ENCODE assay signal across 10 cellular contexts in genomic region chr6:2901645-2902469, GRCh38. TPM values are rescaled to one million over a fixed set of nuclear protein-coding genes. Genes with fewer than 3 reads are reported as not detected.
DNase-seq lines count a peak whose midpoint lies in the region; ATAC-seq, FAIRE-seq and TF ChIP-seq lines count a peak whose summit lies in the region.
"Not testable (repeated sequence)": the region's sequence is repeated elsewhere in the genome, so short reads cannot be mapped to it uniquely, and the experiment has no call there.
"Had no signal": no experiment of that assay in that cellular context is flagged by ENCODE, and none has a peak within 500 bp of the region (broad histone marks: within the 10 kb centered on the region; RNA-seq: fewer than 3 reads in every experiment).

No MANE protein-coding gene starts in this region.

- H3K9me3 Mint-ChIP-seq in activated CD8-positive, alpha-beta T cell treated with anti-CD3 and anti-CD28 coated beads for 36 hours; stimulated activated naive CD8-positive, alpha-beta T cell treated with anti-CD3 and anti-CD28 coated beads, Interleukin-15, Interleukin-2, amounts not matched to agents 100 ng/mL and 50 ng/mL, for 24 hours: not testable (repeated sequence)

- H3K4me2 ChIP-seq in BLaER1, result peak overlapping the region; percentile 83; the same call in 1 of the 2 replicates
- peak overlapping the region; percentile 86 for H3K4me2 ChIP-seq in K562 (ENCODE audit: insufficient read depth, low read length)

- H3K27ac ChIP-seq in BLaER1; HUES48 (ENCODE audit: low read depth, low read length); neutrophil: not testable (repeated sequence)
- H3K27ac ChIP-seq in K562 (ENCODE audit: extremely low read depth, low read depth, low read length), result peak overlapping the region; percentile 63; the same call in 1 of the 3 replicates
- H3K27ac ChIP-seq in esophagus squamous epithelium, result peak overlapping the region; percentile 28 to 91 (median 80)
- H3K27ac ChIP-seq in left lung, result peak overlapping the region; percentile 83 to 89

- not testable (repeated sequence) for TF ChIP-seq CTCF in activated CD8-positive, alpha-beta T cell treated with anti-CD3 and anti-CD28 coated beads for 36 hours (IDR thresholded peaks at IDR 0.05); K562 (IDR thresholded peaks at IDR 0.05 in 2 of 3, conservative IDR thresholded peaks at IDR 0.05 in 1 of 3; ENCODE audit: insufficient read depth in 2 of 3, low read depth in 1 of 3, low read length in 3 of 3); esophagus squamous epithelium (IDR thresholded peaks at IDR 0.05); left lung (IDR thresholded peaks at IDR 0.05); neutrophil (IDR thresholded peaks at IDR 0.05)

- not testable (repeated sequence) for H3K9me1 ChIP-seq in K562 (ENCODE audit: control insufficient read depth, insufficient read depth, low read length)

- POLR2A ChIA-PET in activated CD8-positive, alpha-beta T cell treated with anti-CD3 and anti-CD28 coated beads for 36 hours (lab: Charles Lee), result interaction anchor here (0.9 to 5.0 kb wide), 16 partner anchors 9 to 143 kb away, joined by 3 to 42 read pairs (median 5); no protein-coding TSS in a partner anchor
- POLR2A ChIA-PET in K562 (lab: Yijun Ruan, JAX), result interaction anchor here (0.6 to 2.4 kb wide), 17 partner anchors 8 to 163 kb away, joined by 3 to 17 read pairs (median 8); no protein-coding TSS in a partner anchor

- peak; percentile 28 for DNase-seq in activated CD8-positive, alpha-beta T cell treated with anti-CD3 and anti-CD28 coated beads for 36 hours
- not testable (repeated sequence) for DNase-seq in K562 (ENCODE audit: extremely low read depth in 1 of 4, low spot score in 3 of 4); esophagus squamous epithelium (lab: John Stamatoyannopoulos, UW); left lung

- WGBS in K562 (ENCODE audit: insufficient coverage, low coverage, missing lambda C conversion rate), result 73% methylated on average over 17 of the region's 27 CpGs
- 50 to 61% methylated on average over 12 to 25 of the region's 27 CpGs for WGBS in esophagus squamous epithelium, 2 donors

- peaks cover 58% of the 10 kb centered on the region for H3K27me3 ChIP-seq in BLaER1
- H3K27me3 ChIP-seq in HUES48 (ENCODE audit: control insufficient read depth, insufficient read depth, low read length); K562 (ENCODE audit: control insufficient read depth in 2 of 2, insufficient read depth in 2 of 2, low read length in 2 of 2); esophagus squamous epithelium; left lung: not testable (repeated sequence)
- peaks cover 58% of the 10 kb centered on the region for H3K27me3 ChIP-seq in neutrophil

- in situ Hi-C loops in K562 (cut with MboI), result not testable (repeated sequence)

- not testable (repeated sequence) for TF ChIP-seq POLR2A in K562 (conservative IDR thresholded peaks at IDR 0.05); esophagus squamous epithelium (IDR thresholded peaks at IDR 0.05)

- BruUV-seq in K562 (replicated peaks; lab: Mats Ljungman, UMichigan), result not testable (repeated sequence)

- H3K4me3 Mint-ChIP-seq in activated CD8-positive, alpha-beta T cell treated with anti-CD3 and anti-CD28 coated beads for 36 hours, result peak overlapping the region; percentile 98
- peak overlapping the region; percentile 96 for H3K4me3 Mint-ChIP-seq in stimulated activated naive CD8-positive, alpha-beta T cell treated with anti-CD3 and anti-CD28 coated beads, Interleukin-15, Interleukin-2, amounts not matched to agents 100 ng/mL and 50 ng/mL, for 24 hours

- not testable (repeated sequence) for ATAC-seq in activated CD8-positive, alpha-beta T cell treated with anti-CD3 and anti-CD28 coated beads for 36 hours; K562; left lung

- H3K27ac Mint-ChIP-seq in activated CD8-positive, alpha-beta T cell treated with anti-CD3 and anti-CD28 coated beads for 36 hours, result peak overlapping the region; percentile 80
- peak overlapping the region; percentile 92 for H3K27ac Mint-ChIP-seq in stimulated activated naive CD8-positive, alpha-beta T cell treated with anti-CD3 and anti-CD28 coated beads, Interleukin-15, Interleukin-2, amounts not matched to agents 100 ng/mL and 50 ng/mL, for 24 hours

- H4K20me1 ChIP-seq in BLaER1; K562 (replicated peaks; ENCODE audit: control insufficient read depth, insufficient read depth, low read length): not testable (repeated sequence)

- not testable (repeated sequence) for TF ChIP-seq RAD21 in K562 (CRISPR knock-in tag; conservative IDR thresholded peaks at IDR 0.05 in 1 of 2, IDR thresholded peaks at IDR 0.05 in 1 of 2)

- not testable (repeated sequence) for H3K9me3 ChIP-seq in BLaER1; HUES48 (ENCODE audit: control insufficient read depth, insufficient read depth, low read length); K562 (replicated peaks; ENCODE audit: control insufficient read depth, insufficient read depth, low read depth, low read length); esophagus squamous epithelium; left lung; neutrophil

- H2AFZ ChIP-seq in K562 (ENCODE audit: low read depth, low read length), result not testable (repeated sequence)

- TF ChIP-seq EP300 in K562 (IDR thresholded peaks at IDR 0.05; ENCODE audit: low read length), result not testable (repeated sequence)

- FAIRE-seq in K562 (lab: Jason Lieb, UNC), result not testable (repeated sequence)

- CTCF ChIA-PET in activated CD8-positive, alpha-beta T cell treated with anti-CD3 and anti-CD28 coated beads for 36 hours (lab: Charles Lee), result interaction anchor here (0.8 to 4.5 kb wide), 15 partner anchors 10 to 166 kb away, joined by 3 to 36 read pairs (median 5); partner anchors contain the start of genes SERPINB1 and WRNIP1
- CTCF ChIA-PET in K562 (lab: Yijun Ruan, JAX; ENCODE audit: low intra/inter-chr PET ratio), result interaction anchor here (1.3 to 1.8 kb wide), 2 partner anchors 86 to 88 kb away, joined by 3 to 5 read pairs; no protein-coding TSS in a partner anchor

- intact Hi-C loops in activated CD8-positive, alpha-beta T cell treated with anti-CD3 and anti-CD28 coated beads for 36 hours (cut with micrococcal nuclease), result loop anchor here (5.0 kb wide), 1 partner anchor 40 kb away; no protein-coding TSS in a partner anchor
- intact Hi-C loops in K562 (cut with micrococcal nuclease), result loop anchor here (1.0 kb wide), 1 partner anchor 44 kb away; no protein-coding TSS in a partner anchor
- intact Hi-C loops in esophagus squamous epithelium (cut with DNase I); left lung (cut with DNase I): not testable (repeated sequence)

- H3K27me3 Mint-ChIP-seq in activated CD8-positive, alpha-beta T cell treated with anti-CD3 and anti-CD28 coated beads for 36 hours; stimulated activated naive CD8-positive, alpha-beta T cell treated with anti-CD3 and anti-CD28 coated beads, Interleukin-15, Interleukin-2, amounts not matched to agents 100 ng/mL and 50 ng/mL, for 24 hours: not testable (repeated sequence)

- H3K4me1 ChIP-seq in BLaER1, result peaks cover 24% of the 10 kb centered on the region
- H3K4me1 ChIP-seq in HUES48 (ENCODE audit: control insufficient read depth, insufficient read depth, low read length), result not testable (repeated sequence)
- H3K4me1 ChIP-seq in K562 (replicated peaks in 1 of 2; ENCODE audit: control insufficient read depth in 2 of 2, insufficient read depth in 2 of 2, low read length in 2 of 2), result peaks cover 28 to 30% of the 10 kb centered on the region in 2 experiments; a peak in 4 of 5 replicates
- peaks cover 4 to 43% (median 12%) of the 10 kb centered on the region in 3 donors for H3K4me1 ChIP-seq in esophagus squamous epithelium
- H3K4me1 ChIP-seq in left lung, result peaks cover 0 to 66% of the 10 kb centered on the region in 2 donors
- H3K4me1 ChIP-seq in neutrophil (ENCODE audit: control insufficient read depth in 1 of 2, insufficient read depth in 1 of 2, low read depth in 1 of 2, low read length in 1 of 2), result peaks cover 35 to 36% of the 10 kb centered on the region in 2 experiments

- H3K9ac ChIP-seq in BLaER1, result not testable (repeated sequence)
- H3K9ac ChIP-seq in HUES48 (ENCODE audit: low read depth, low read length) (peak overlapping the region; percentile 75), K562 (ENCODE audit: insufficient read depth in 1 of 2, low read depth in 2 of 2, low read length in 2 of 2) (peak overlapping the region; percentile 38 to 62)

- peaks cover 54% of the 10 kb centered on the region for H3K36me3 Mint-ChIP-seq in activated CD8-positive, alpha-beta T cell treated with anti-CD3 and anti-CD28 coated beads for 36 hours (ENCODE audit: low read depth)
- peaks cover 56% of the 10 kb centered on the region for H3K36me3 Mint-ChIP-seq in stimulated activated naive CD8-positive, alpha-beta T cell treated with anti-CD3 and anti-CD28 coated beads, Interleukin-15, Interleukin-2, amounts not matched to agents 100 ng/mL and 50 ng/mL, for 24 hours (ENCODE audit: low read depth)

- not testable (repeated sequence) for H3K4me3 ChIP-seq in BLaER1
- H3K4me3 ChIP-seq in HUES48 (ENCODE audit: low read depth, low read length), result peak overlapping the region; percentile 85
- peak overlapping the region; percentile 61 for H3K4me3 ChIP-seq in K562
- H3K4me3 ChIP-seq in esophagus squamous epithelium, result peak overlapping the region; percentile 56 to 91 (median 68)
- H3K4me3 ChIP-seq in left lung, result peak overlapping the region; percentile 76 to 84
- peak overlapping the region; percentile 66 to 74 for H3K4me3 ChIP-seq in neutrophil (ENCODE audit: low read depth in 1 of 2, low read length in 1 of 2)

- H3K4me1 Mint-ChIP-seq in activated CD8-positive, alpha-beta T cell treated with anti-CD3 and anti-CD28 coated beads for 36 hours (ENCODE audit: low read depth), result peaks cover 47% of the 10 kb centered on the region
- peaks cover 64% of the 10 kb centered on the region for H3K4me1 Mint-ChIP-seq in stimulated activated naive CD8-positive, alpha-beta T cell treated with anti-CD3 and anti-CD28 coated beads, Interleukin-15, Interleukin-2, amounts not matched to agents 100 ng/mL and 50 ng/mL, for 24 hours (ENCODE audit: low read depth)

- peaks cover 44% of the 10 kb centered on the region for H3K79me2 ChIP-seq in K562 (ENCODE audit: control insufficient read depth, insufficient read depth, low read length)

- H3K36me3 ChIP-seq in BLaER1, neutrophil: not testable (repeated sequence)
- H3K36me3 ChIP-seq in HUES48 (ENCODE audit: control insufficient read depth, insufficient read depth, low read length) (peaks cover 35% of the 10 kb centered on the region), K562 (ENCODE audit: control insufficient read depth, insufficient read depth, low read length) (peaks cover 36% of the 10 kb centered on the region), esophagus squamous epithelium (peaks cover 0 to 18% (median 0%) of the 10 kb centered on the region in 3 donors), left lung (peaks cover 0 to 25% of the 10 kb centered on the region in 2 donors)

RNA-seq across cellular contexts. Expression of gene SERPINB9, which starts 1.3 kb away (rescaled TPM):
- total RNA-seq in activated CD8-positive, alpha-beta T cell treated with anti-CD3 and anti-CD28 coated beads for 36 hours, result 10 to 100 TPM; 65.7 to 70.3 TPM
- 38.5 and 40.9 TPM in 2 replicates for total RNA-seq in K562 (2011; cell fraction: chromatin; rRNA removed; ENCODE audit: low replicate concordance)
- total RNA-seq in K562 (2011; cell fraction: nucleolus; rRNA removed), result 25.5 and 30.9 TPM in 2 replicates
- 39.8 and 60.8 TPM in 2 replicates for total RNA-seq in K562 (2011; cell fraction: nucleoplasm; rRNA removed)
- total RNA-seq in K562 (2014; rRNA removed), result 18.8 and 18.9 TPM in 2 replicates
- 30.7 and 37.5 TPM in 2 replicates for total RNA-seq in K562 (2014; rRNA removed; fragmentation: Illumina TruSeq; extraction: Trizol)
- total RNA-seq in K562 (2015; rRNA removed; fragmentation: Illumina TruSeq; extraction: Trizol), result 18.4 and 21.5 TPM in 2 replicates
- total RNA-seq in K562 (2021), result 31.7 and 37.0 TPM in 2 replicates
- polyA plus RNA-seq in K562 (2011; rRNA removed), result 72.3 and 136 TPM in 2 replicates
- 68.2 and 93.0 TPM in 2 replicates for polyA plus RNA-seq in K562 (2011; cell fraction: cytosol; rRNA removed)
- 24.3 and 46.3 TPM in 2 replicates for polyA plus RNA-seq in K562 (2011; cell fraction: nucleus; rRNA removed)
- polyA plus RNA-seq in K562 (2012), result 21.2 and 35.3 TPM in 2 replicates
- polyA plus RNA-seq in K562 (2014; fragmentation: Illumina TruSeq; extraction: Trizol), result 34.6 and 40.3 TPM in 2 replicates
- polyA plus RNA-seq in K562 (2014; fragmentation: Nextera tagmentation; extraction: Ambion mirVana), result 10 to 100 TPM; 12.1 to 20.0 TPM
- polyA plus RNA-seq in K562 (2014; rRNA removed), result 26.6 and 32.2 TPM in 2 replicates
- polyA minus RNA-seq in K562 (2011; rRNA and poly(A)+ RNA removed), result 75.4 and 149 TPM in 2 replicates
- polyA minus RNA-seq in K562 (2011; cell fraction: cytosol; rRNA and poly(A)+ RNA removed), result 34.9 and 85.8 TPM in 2 replicates
- 14.3 and 16.3 TPM in 2 replicates for polyA minus RNA-seq in K562 (2011; cell fraction: nucleus; rRNA and poly(A)+ RNA removed)
- 10 to 100 TPM in 2 of 4 donors, 1 to 10 TPM in 2; 7.5 to 40.4 (median 12.1) TPM for total RNA-seq in esophagus squamous epithelium
- total RNA-seq in left lung, result 10 to 100 TPM in 1 of 2 donors, 1 to 10 TPM in 1; 7.6 to 17.0 TPM
- total RNA-seq: H4, SK-MEL-5 had no signal
